Comparison of ENCODE assay signal across 23 cellular contexts in the genomic region with DNA sequence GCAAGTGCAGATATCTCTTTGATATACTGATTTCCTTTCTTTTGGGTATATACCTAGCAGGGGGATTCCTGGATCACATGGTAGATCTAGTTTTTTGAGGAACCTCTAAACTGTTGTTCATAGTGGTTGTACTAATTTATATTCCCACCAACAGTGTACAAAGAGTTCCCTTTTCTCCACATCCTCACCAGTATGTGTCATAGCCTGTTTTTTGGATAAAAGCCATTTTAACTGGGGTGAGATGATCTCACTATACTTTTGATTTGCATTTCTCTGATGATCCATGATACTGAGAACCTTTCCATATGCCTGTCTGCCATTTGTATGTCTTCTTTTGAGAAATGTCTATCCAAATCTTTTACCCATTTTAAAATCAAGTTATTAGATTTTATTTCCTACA. TPM values are rescaled to one million over a fixed set of nuclear protein-coding genes. Genes with fewer than 3 reads are reported as not detected.
DNase-seq lines count a peak whose midpoint lies in the region; ATAC-seq and TF ChIP-seq lines count a peak whose summit lies in the region.
"Had no signal": no experiment of that assay in that cellular context is flagged by ENCODE, and none has a peak within 500 bp of the region (broad histone marks: within the 10 kb centered on the region; RNA-seq: fewer than 3 reads in every experiment).

No MANE protein-coding gene starts in this region.

- no peak overlapping the region for H2AFZ ChIP-seq in GM23248

- no peak overlapping the region for H3K9ac ChIP-seq in GM23248

- ATAC-seq in esophagus mucosa = peak; percentile 37
- peak; percentile 44 for ATAC-seq in naive thymus-derived CD4-positive, alpha-beta T cell
- no peak for ATAC-seq in GM18502 (IDR thresholded peaks at IDR 0.05; ENCODE audit: poor library complexity, unreplicated experiment)
- no peak for ATAC-seq in GM19397 (IDR thresholded peaks at IDR 0.05; ENCODE audit: unreplicated experiment)
- ATAC-seq: heart left ventricle had no signal

- H3K27ac ChIP-seq in GM23248 (no peak overlapping the region), RWPE1 (no peak overlapping the region)
- H3K27ac ChIP-seq in naive thymus-derived CD4-positive, alpha-beta T cell (ENCODE audit: low read depth, low read length) = no peak overlapping the region
- H3K27ac ChIP-seq: adrenal gland, heart left ventricle, pancreas, SJSA1, skin epidermis, thyroid gland had no signal

- POLR2A ChIA-PET in RWPE1 (lab: Yijun Ruan, JAX; ENCODE audit: low non-redundant PET) = no interaction called here
- POLR2A ChIA-PET in naive thymus-derived CD4-positive, alpha-beta T cell (lab: Charles Lee) = no interaction called here

- no peaks in the 10 kb centered on the region for H3K9me3 ChIP-seq in GM23248 (ENCODE audit: low read depth)
- H3K9me3 ChIP-seq in naive thymus-derived CD4-positive, alpha-beta T cell (ENCODE audit: control insufficient read depth in 2 of 3, low read length in 3 of 3) = no peaks in the 10 kb centered on the region
- H3K9me3 ChIP-seq: adrenal gland, BE2C, pancreas, SJSA1, thyroid gland had no signal

- H4K20me1 ChIP-seq in GM23248 (ENCODE audit: insufficient read depth) = no peaks in the 10 kb centered on the region

- TF ChIP-seq CTCF in RWPE1 (conservative IDR thresholded peaks at IDR 0.05; ENCODE audit: low read depth) = no peak

- in situ Hi-C loops in GM23248 (cut with MboI) = no loop called here

- H3K36me3 ChIP-seq in GM23248 (ENCODE audit: low read depth) = no peaks in the 10 kb centered on the region
- H3K36me3 ChIP-seq in naive thymus-derived CD4-positive, alpha-beta T cell (ENCODE audit: control insufficient read depth in 2 of 3, insufficient read depth in 3 of 3, low read length in 3 of 3) = no peaks in the 10 kb centered on the region
- H3K36me3 ChIP-seq: adrenal gland, BE2C, heart left ventricle, MG63, pancreas, SJSA1, thyroid gland had no signal

- no peaks in the 10 kb centered on the region for H3K9me2 ChIP-seq in GM23248 (ENCODE audit: insufficient read depth)

- H3K4me1 ChIP-seq in GM23248 (ENCODE audit: insufficient read depth) = no peaks in the 10 kb centered on the region
- peaks cover 5 to 8% of the 10 kb centered on the region in 2 donors for H3K4me1 ChIP-seq in naive thymus-derived CD4-positive, alpha-beta T cell (ENCODE audit: control insufficient read depth in 2 of 2, insufficient read depth in 2 of 2, low read length in 2 of 2)
- H3K4me1 ChIP-seq: BE2C had no signal

- H3K4me2 ChIP-seq in GM23248 (ENCODE audit: unreplicated experiment) = no peak overlapping the region

- no peak overlapping the region for H3K27ac Mint-ChIP-seq in naive thymus-derived CD4-positive, alpha-beta T cell
- H3K27ac Mint-ChIP-seq: activated T-helper 2 cell treated with anti-CD3 and anti-CD28 coated beads, Interferon-gamma antibody, Interleukin-2, Interleukin-4, amounts not matched to agents 10 μg/mL and 5 μg/mL and 100 μg/mL, durations not matched to agents 14 hours and 24 hours and 36 hours; T-helper 2 cell treated with Interferon-gamma antibody and Interleukin-4, amounts not matched to agents 5 μg/mL and 100 μg/mL, for 36 hours had no signal

- H3K27me3 Mint-ChIP-seq in naive thymus-derived CD4-positive, alpha-beta T cell = peaks cover 0 to 22% (median 0%) of the 10 kb centered on the region in 5 donors
- H3K27me3 Mint-ChIP-seq: naive B cell had no signal

- H3K9me3 Mint-ChIP-seq in naive thymus-derived CD4-positive, alpha-beta T cell = peaks cover 2 to 14% (median 7%) of the 10 kb centered on the region in 11 donors

- H3F3A ChIP-seq in GM23248 (ENCODE audit: insufficient read depth) = peaks cover 5% of the 10 kb centered on the region; the same call in 1 of the 2 replicates

- no peak overlapping the region for H3K4me3 Mint-ChIP-seq in naive thymus-derived CD4-positive, alpha-beta T cell
- H3K4me3 Mint-ChIP-seq: naive B cell; T-helper 2 cell treated with Interferon-gamma antibody and Interleukin-4, amounts not matched to agents 5 μg/mL and 100 μg/mL, for 36 hours had no signal

- peak; percentile 56 for DNase-seq in GM23248
- peak; percentile 6 for DNase-seq in RWPE1 (ENCODE audit: low spot score)
- DNase-seq in naive thymus-derived CD4-positive, alpha-beta T cell = no peak
- no peak for DNase-seq in NCI-H526 treated with DMSO at 0.1 percent for 48 hours (lab: John Stamatoyannopoulos, UW)
- no peak for DNase-seq in DMS79 (lab: John Stamatoyannopoulos, UW)
- DNase-seq: activated CD4-positive, CD25-positive, alpha-beta regulatory T cell; adrenal gland; BE2C; heart left ventricle; MG63; naive B cell; NCI-H1930; NCI-H510A; pancreas; thyroid gland had no signal

- H3K79me2 ChIP-seq in GM23248 (ENCODE audit: insufficient read depth) = no peaks in the 10 kb centered on the region

- no peak overlapping the region for H3K4me3 ChIP-seq in GM23248
- H3K4me3 ChIP-seq in naive thymus-derived CD4-positive, alpha-beta T cell (ENCODE audit: low read length) = no peak overlapping the region
- H3K4me3 ChIP-seq: adrenal gland, heart left ventricle, lung, MG63, pancreas, SJSA1, skin epidermis, thyroid gland had no signal

- CTCF ChIA-PET in RWPE1 (lab: Yijun Ruan, JAX) = no interaction called here
- CTCF ChIA-PET in naive thymus-derived CD4-positive, alpha-beta T cell (lab: Charles Lee) = no interaction called here

- intact Hi-C loops in naive thymus-derived CD4-positive, alpha-beta T cell (cut with micrococcal nuclease) = loop anchor here in 1 of 2 donors (10.0 kb wide), 1 partner anchor 1142 kb away; no protein-coding TSS in a partner anchor

- H3K27me3 ChIP-seq in GM23248 (replicated peaks; ENCODE audit: insufficient read depth) = no peaks in the 10 kb centered on the region
- no peaks in the 10 kb centered on the region for H3K27me3 ChIP-seq in naive thymus-derived CD4-positive, alpha-beta T cell (ENCODE audit: control insufficient read depth in 2 of 2, insufficient read depth in 2 of 2, low read length in 2 of 2)
- H3K27me3 ChIP-seq: adrenal gland, BE2C, heart left ventricle, MG63, pancreas, SJSA1, thyroid gland had no signal

- peaks cover 0 to 12% (median 7%) of the 10 kb centered on the region in 7 donors for H3K4me1 Mint-ChIP-seq in naive thymus-derived CD4-positive, alpha-beta T cell

- peaks cover 4 to 30% (median 7%) of the 10 kb centered on the region in 5 donors for H3K36me3 Mint-ChIP-seq in naive thymus-derived CD4-positive, alpha-beta T cell

RNA-seq across cellular contexts. Expression of gene CCNT2, which starts 6.2 kb away (rescaled TPM):
- 15.0 and 15.7 TPM in 2 replicates for total RNA-seq in GM23248 (2014; rRNA removed; shearing (Covaris generic))
- polyA plus RNA-seq in GM23248 (2016; fragmentation: Nextera tagmentation; extraction: Ambion mirVana) = 15.5 and 16.6 TPM in 2 replicates
- total RNA-seq in esophagus mucosa = 19.2 TPM
- 10 to 100 TPM; 49.8 to 78.1 (median 67.9) TPM for total RNA-seq in naive thymus-derived CD4-positive, alpha-beta T cell
- polyA plus RNA-seq in naive thymus-derived CD4-positive, alpha-beta T cell = 10 to 100 TPM; 20.6 to 22.9 TPM

Comparison
In these comparisons a context has a peak if more than half of its experiments do, and no peak if none do; other contexts are left out.
1. DNase-seq: peak in GM23248 (single experiment) and RWPE1 (single experiment); none in naive thymus-derived CD4-positive, alpha-beta T cell (0 of 9), NCI-H526 treated with DMSO at 0.1 percent for 48 hours (single experiment) and DMS79 (single experiment).
2. ATAC-seq: peak in esophagus mucosa (single experiment) and naive thymus-derived CD4-positive, alpha-beta T cell (single experiment); none in GM18502 (single experiment) and GM19397 (single experiment).